9 cellular contexts compared by ENCODE assay signal in the genomic region with DNA sequence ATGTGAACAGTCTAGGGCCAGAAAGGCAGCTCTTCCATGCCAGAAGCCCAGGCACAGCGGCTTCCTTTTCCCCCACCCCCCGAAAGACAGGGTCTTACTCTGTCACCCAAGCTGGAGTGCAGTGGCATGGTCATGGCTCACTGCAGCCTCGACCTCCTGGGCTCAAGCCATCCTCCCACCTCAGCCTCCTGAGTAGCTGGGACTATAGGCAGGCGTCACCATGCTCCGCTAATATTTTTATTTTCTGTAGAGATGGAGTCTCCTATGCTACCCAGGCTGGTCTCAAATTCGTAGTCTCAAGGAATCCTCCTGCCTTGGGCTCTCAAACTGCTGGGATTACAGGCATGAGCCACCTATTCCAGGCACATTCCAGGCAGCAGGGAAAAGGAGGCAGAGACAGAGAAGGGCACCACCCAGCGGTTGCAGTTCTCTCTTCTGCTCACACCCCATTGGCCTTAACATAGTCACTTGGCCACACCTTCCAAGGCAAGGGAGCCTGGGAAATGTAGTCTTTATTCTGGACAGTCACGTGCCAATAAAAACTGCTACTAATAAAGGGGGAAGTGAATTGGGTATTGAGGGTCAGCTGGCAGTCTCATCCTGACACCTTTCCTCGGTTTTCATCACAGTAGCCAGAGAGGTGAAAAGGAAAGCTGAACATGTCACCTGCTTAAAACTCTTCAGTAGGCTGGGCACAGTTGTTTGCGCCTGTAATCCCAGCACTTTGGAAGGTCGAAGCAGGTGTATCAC.
A peak's percentile ranks its signal among the peaks of the same experiment; 100 is the strongest.
DNase-seq lines count a peak whose midpoint lies in the region; ATAC-seq, FAIRE-seq and TF ChIP-seq lines count a peak whose summit lies in the region.
"Had no signal": no experiment of that assay in that cellular context is flagged by ENCODE, and none has a peak within 500 bp of the region (broad histone marks: within the 10 kb centered on the region; RNA-seq: fewer than 3 reads in every experiment).

No MANE protein-coding gene starts in this region.

- no peak overlapping the region for H3K27ac Mint-ChIP-seq in glutamatergic neuron (ENCODE audit: unreplicated experiment)

- TF ChIP-seq CTCF in AG10803 (conservative IDR thresholded peaks at IDR 0.05; ENCODE audit: low read length) (peak; percentile 80), GM13976 (IDR thresholded peaks at IDR 0.05; ENCODE audit: borderline replicate concordance, control extremely low read depth, extremely low read depth, insufficient read depth, missing control alignments) (peak; percentile 4), WI38 (IDR thresholded peaks at IDR 0.05; ENCODE audit: low read depth, low read length) (peak; percentile 54; the same call in 1 of the 2 replicates), glutamatergic neuron (IDR thresholded peaks at IDR 0.05; ENCODE audit: partially characterized antibody, unreplicated experiment) (peak; percentile 70)

- no peak for TF ChIP-seq POLR2A in GM12892 (IDR thresholded peaks at IDR 0.05; ENCODE audit: low read depth, low read length)

- in situ Hi-C loops in GM13976 (cut with MboI; ENCODE audit: low sequenced_read_pairs, unreplicated experiment) = no loop called here

- FAIRE-seq in GM12892 (lab: Jason Lieb, UNC) = no peak

- H3K4me3 ChIP-seq in AG10803 (ENCODE audit: low read length) (no peak overlapping the region), WI38 (ENCODE audit: low read depth, low read length) (no peak overlapping the region)

- no peaks in the 10 kb centered on the region for H3K36me3 Mint-ChIP-seq in glutamatergic neuron (ENCODE audit: unreplicated experiment)
- H3K36me3 Mint-ChIP-seq: naive thymus-derived CD8-positive, alpha-beta T cell had no signal

- DNase-seq in AG10803 (ENCODE audit: low read depth) = peak; percentile 71
- peak; percentile 53 for DNase-seq in GM13976 (ENCODE audit: low spot score)
- DNase-seq in NCI-H2227 (lab: John Stamatoyannopoulos, UW; ENCODE audit: unreplicated experiment) = peak; percentile 50
- DNase-seq in glutamatergic neuron = peak; percentile 79
- peak; percentile 90 for DNase-seq in posterior vena cava (ENCODE audit: low spot score)
- no peak for DNase-seq in GM12892 (ENCODE audit: insufficient read length)

- no peaks in the 10 kb centered on the region for H3K4me1 Mint-ChIP-seq in glutamatergic neuron (ENCODE audit: low read depth, unreplicated experiment)
- H3K4me1 Mint-ChIP-seq: naive thymus-derived CD8-positive, alpha-beta T cell had no signal

- intact Hi-C loops in posterior vena cava (cut with DNase I) = loop anchor here (5.0 kb wide), 1 partner anchor 393 kb away; no protein-coding TSS in a partner anchor

- no peaks in the 10 kb centered on the region for H3K9me3 Mint-ChIP-seq in glutamatergic neuron (ENCODE audit: unreplicated experiment)

- peaks cover 5% of the 10 kb centered on the region for H3K27me3 Mint-ChIP-seq in glutamatergic neuron (ENCODE audit: unreplicated experiment)

- no peak overlapping the region for H3K4me3 Mint-ChIP-seq in glutamatergic neuron (ENCODE audit: unreplicated experiment)
- H3K4me3 Mint-ChIP-seq: naive thymus-derived CD8-positive, alpha-beta T cell had no signal

- no peak for ATAC-seq in GM18907 (IDR thresholded peaks at IDR 0.05; ENCODE audit: unreplicated experiment)
- ATAC-seq: naive thymus-derived CD8-positive, alpha-beta T cell had no signal

Comparison
In these comparisons a context has a peak if more than half of its experiments do, and no peak if none do; other contexts are left out.
1. CTCF ChIP-seq: peak in every context shown above with its lines; median percentile 80 in AG10803; 70 in glutamatergic neuron; 54 in WI38; 4 in GM13976.